ENCODE assay signal across 20 cellular contexts in genomic region chr21:32834825-32835224, GRCh38.
"Had no signal": no experiment of that assay in that cellular context is flagged by ENCODE, and none has a peak within 500 bp of the region (broad histone marks: within the 10 kb centered on the region; RNA-seq: fewer than 3 reads in every experiment).

No MANE protein-coding gene starts in this region.

- H3K9me3 ChIP-seq: body of pancreas had no signal

- H3K27ac ChIP-seq: body of pancreas, heart left ventricle, right atrium auricular region, tibial nerve had no signal

- H3K36me3 ChIP-seq: heart left ventricle, right atrium auricular region, tibial nerve had no signal

- H3K27me3 ChIP-seq: body of pancreas, right atrium auricular region, tibial nerve had no signal

- H3K4me1 ChIP-seq: body of pancreas, right atrium auricular region had no signal

- FAIRE-seq: colon, endometrium, frontal cortex, TTC549, urothelium cell line had no signal

- H3K4me3 ChIP-seq: body of pancreas, heart left ventricle, right atrium auricular region, tibial nerve had no signal

- DNase-seq: activated CD4-positive, alpha-beta memory T cell treated with anti-CD3 and anti-CD28 coated beads for 36 hours; activated CD4-positive, alpha-beta T cell treated with anti-CD3 and anti-CD28 coated beads for 36 hours; activated naive CD4-positive, alpha-beta T cell treated with Interleukin-2 at 50 U/mL for 16 hours; activated naive CD8-positive, alpha-beta T cell treated with anti-CD3 and anti-CD28 coated beads, Interleukin-2, amount 10 ng/mL, durations not matched to agents 7 days and 5 days; activated T-cell treated with anti-CD3 and anti-CD28 coated beads, Interleukin-2, amount 50 U/mL, for 1 hour; body of pancreas; erythroblast; heart left ventricle; left cardiac atrium; occipital lobe; stimulated activated CD4-positive, alpha-beta T cell treated with anti-CD3 and anti-CD28 coated beads, Interleukin-2, amount 100 ng/mL, for 24 hours; stimulated activated naive CD4-positive, alpha-beta T cell treated with Interleukin-2 at 50 U/mL for 16 hours; T-helper 2 cell had no signal
